In genomic region chr2:841036-841435, GRCh38 we compare ENCODE assay signal across 30 cellular contexts.
"Had no signal": no experiment of that assay in that cellular context is flagged by ENCODE, and none has a peak within 500 bp of the region (broad histone marks: within the 10 kb centered on the region; RNA-seq: fewer than 3 reads in every experiment).

No MANE protein-coding gene starts in this region.

- H3K4me3 Mint-ChIP-seq: activated CD4-positive, alpha-beta memory T cell treated with anti-CD3 and anti-CD28 coated beads, Interleukin-2, amount 10 ng/mL, durations not matched to agents 7 days and 5 days; activated CD4-positive, alpha-beta T cell treated with anti-CD3 and anti-CD28 coated beads, Interleukin-2, amount 10 ng/mL, durations not matched to agents 7 days and 5 days; activated naive CD4-positive, alpha-beta T cell treated with anti-CD3 and anti-CD28 coated beads, Interleukin-2, amount 10 ng/mL, durations not matched to agents 7 days and 5 days; activated naive CD8-positive, alpha-beta T cell treated with anti-CD3 and anti-CD28 coated beads, Interleukin-2, amount 10 ng/mL, durations not matched to agents 7 days and 5 days; activated T-cell treated with anti-CD3 and anti-CD28 coated beads, Interleukin-2, amount 50 U/mL, for 72 hours; brain; WTC11 had no signal

- H3K36me3 ChIP-seq: ascending aorta, breast epithelium, cardiac muscle cell, colonic mucosa, esophagus squamous epithelium, gastroesophageal sphincter, heart right ventricle had no signal

- H3K4me3 ChIP-seq: ascending aorta, breast epithelium, cardiac muscle cell, colonic mucosa, esophagus squamous epithelium, gastroesophageal sphincter, heart right ventricle had no signal

- H3K27ac ChIP-seq: ascending aorta, breast epithelium, cardiac muscle cell, colonic mucosa, epithelial cell of prostate, esophagus squamous epithelium, gastroesophageal sphincter, heart right ventricle, VCaP had no signal

- ATAC-seq: activated naive CD4-positive, alpha-beta T cell treated with anti-CD3 and anti-CD28 coated beads, Interleukin-2, amount 50 U/mL, for 72 hours; activated T-cell treated with anti-CD3 and anti-CD28 coated beads, Interleukin-2, amount 50 U/mL, for 72 hours; gastroesophageal sphincter; heart right ventricle; WTC11 had no signal

- DNase-seq: activated CD4-positive, alpha-beta memory T cell treated with anti-CD3 and anti-CD28 coated beads, Interleukin-2, amount 10 ng/mL, durations not matched to agents 7 days and 5 days; activated CD4-positive, alpha-beta T cell treated with anti-CD3 and anti-CD28 coated beads for 1 hour; activated CD4-positive, alpha-beta T cell treated with anti-CD3 and anti-CD28 coated beads for 4 hours; activated CD4-positive, alpha-beta T cell treated with anti-CD3 and anti-CD28 coated beads, Interleukin-2, amount 10 ng/mL, durations not matched to agents 7 days and 5 days; activated CD4-positive, alpha-beta T cell treated with anti-CD3 and anti-CD28 coated beads, Interleukin-2, amount 50 U/mL, for 4 hours; activated gamma-delta T cell; activated naive CD4-positive, alpha-beta T cell; activated naive CD4-positive, alpha-beta T cell treated with anti-CD3 and anti-CD28 coated beads, Interleukin-2, amount 10 ng/mL, durations not matched to agents 7 days and 5 days; activated naive CD8-positive, alpha-beta T cell treated with anti-CD3 and anti-CD28 coated beads, Interleukin-2, amount 10 ng/mL, durations not matched to agents 7 days and 5 days; activated T-cell treated with anti-CD3 and anti-CD28 coated beads, Interleukin-2, amount 50 U/mL, for 1 hour; activated T-cell treated with anti-CD3 and anti-CD28 coated beads, Interleukin-2, amount 50 U/mL, for 72 hours; central memory CD4-positive, alpha-beta T cell; cerebellar nuclear complex; colonic mucosa; effector CD8-positive, alpha-beta T cell; esophagus squamous epithelium; foreskin melanocyte; heart right ventricle; T-helper 2 cell had no signal

- H3K27me3 ChIP-seq: ascending aorta, breast epithelium, colonic mucosa had no signal

- H3K4me1 Mint-ChIP-seq: activated CD4-positive, alpha-beta memory T cell treated with anti-CD3 and anti-CD28 coated beads, Interleukin-2, amount 10 ng/mL, durations not matched to agents 7 days and 5 days; activated CD4-positive, alpha-beta T cell treated with anti-CD3 and anti-CD28 coated beads, Interleukin-2, amount 10 ng/mL, durations not matched to agents 7 days and 5 days; activated naive CD4-positive, alpha-beta T cell treated with anti-CD3 and anti-CD28 coated beads, Interleukin-2, amount 10 ng/mL, durations not matched to agents 7 days and 5 days; activated naive CD8-positive, alpha-beta T cell treated with anti-CD3 and anti-CD28 coated beads, Interleukin-2, amount 10 ng/mL, durations not matched to agents 7 days and 5 days; brain had no signal

- H3K9me3 ChIP-seq: ascending aorta, breast epithelium, colonic mucosa, esophagus squamous epithelium, gastroesophageal sphincter had no signal

- H3K9me3 Mint-ChIP-seq: activated CD4-positive, alpha-beta memory T cell treated with anti-CD3 and anti-CD28 coated beads, Interleukin-2, amount 10 ng/mL, durations not matched to agents 7 days and 5 days; activated CD4-positive, alpha-beta T cell treated with anti-CD3 and anti-CD28 coated beads, Interleukin-2, amount 10 ng/mL, durations not matched to agents 7 days and 5 days; activated naive CD4-positive, alpha-beta T cell treated with anti-CD3 and anti-CD28 coated beads, Interleukin-2, amount 10 ng/mL, durations not matched to agents 7 days and 5 days; activated naive CD4-positive, alpha-beta T cell treated with anti-CD3 and anti-CD28 coated beads, Interleukin-2, amount 50 U/mL, for 72 hours; activated naive CD8-positive, alpha-beta T cell treated with anti-CD3 and anti-CD28 coated beads, Interleukin-2, amount 10 ng/mL, durations not matched to agents 7 days and 5 days had no signal

- H3K36me3 Mint-ChIP-seq: activated naive CD4-positive, alpha-beta T cell treated with anti-CD3 and anti-CD28 coated beads, Interleukin-2, amount 10 ng/mL, durations not matched to agents 7 days and 5 days; activated naive CD8-positive, alpha-beta T cell treated with anti-CD3 and anti-CD28 coated beads, Interleukin-2, amount 10 ng/mL, durations not matched to agents 7 days and 5 days; brain; WTC11 had no signal

- FAIRE-seq: endometrium, endothelial cell of umbilical vein had no signal

- H3K4me1 ChIP-seq: ascending aorta, breast epithelium, colonic mucosa, esophagus squamous epithelium, gastroesophageal sphincter, heart right ventricle had no signal

- H3K27ac Mint-ChIP-seq: activated CD4-positive, alpha-beta memory T cell treated with anti-CD3 and anti-CD28 coated beads, Interleukin-2, amount 10 ng/mL, durations not matched to agents 7 days and 5 days; activated CD4-positive, alpha-beta T cell treated with anti-CD3 and anti-CD28 coated beads, Interleukin-2, amount 10 ng/mL, durations not matched to agents 7 days and 5 days; activated naive CD4-positive, alpha-beta T cell treated with anti-CD3 and anti-CD28 coated beads, Interleukin-2, amount 10 ng/mL, durations not matched to agents 7 days and 5 days; activated naive CD4-positive, alpha-beta T cell treated with anti-CD3 and anti-CD28 coated beads, Interleukin-2, amount 50 U/mL, for 72 hours; activated naive CD8-positive, alpha-beta T cell treated with anti-CD3 and anti-CD28 coated beads, Interleukin-2, amount 10 ng/mL, durations not matched to agents 7 days and 5 days; activated T-cell treated with anti-CD3 and anti-CD28 coated beads, Interleukin-2, amount 50 U/mL, for 72 hours; brain; WTC11 had no signal
